Comparison of ENCODE assay signal across 27 cellular contexts in the genomic region with DNA sequence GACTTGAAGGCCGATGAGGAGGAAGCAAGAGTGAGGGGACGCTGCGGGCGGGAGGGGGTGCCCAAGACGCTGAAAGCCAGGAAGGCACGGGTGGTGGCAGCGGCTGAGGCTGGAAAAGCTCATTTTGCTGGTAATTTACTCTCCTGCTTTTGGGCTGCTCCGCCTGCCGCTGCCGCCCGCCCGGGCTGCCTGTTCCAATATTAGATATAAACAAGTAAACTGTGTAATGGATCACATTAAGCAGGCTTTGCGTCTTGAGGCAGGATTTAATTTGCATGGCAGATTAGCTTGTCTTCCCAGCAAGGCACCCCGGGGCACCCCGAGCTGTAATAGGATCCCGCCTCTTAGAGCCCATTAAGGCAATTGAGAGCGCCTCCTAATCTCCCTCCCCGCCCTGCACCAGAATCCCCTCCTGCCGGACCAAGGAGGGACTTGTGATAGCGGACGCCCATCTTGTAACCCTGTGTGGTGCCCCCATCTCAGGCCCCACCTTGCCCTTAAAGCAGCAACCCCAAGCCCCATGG. TPM values are rescaled to one million over a fixed set of nuclear protein-coding genes. Genes with fewer than 3 reads are reported as not detected.
DNase-seq lines count a peak whose midpoint lies in the region; ATAC-seq and TF ChIP-seq lines count a peak whose summit lies in the region.
"Had no signal": no experiment of that assay in that cellular context is flagged by ENCODE, and none has a peak within 500 bp of the region (broad histone marks: within the 10 kb centered on the region; RNA-seq: fewer than 3 reads in every experiment).

No MANE protein-coding gene starts in this region.

- H3K36me3 Mint-ChIP-seq in glutamatergic neuron (ENCODE audit: unreplicated experiment) (peaks cover 4% of the 10 kb centered on the region), neural progenitor cell (no peaks in the 10 kb centered on the region)

- DNase-seq in H7 = peak; percentile 94
- peak; percentile 77 to 82 for DNase-seq in NCI-H524 (lab: John Stamatoyannopoulos, UW)
- peak; percentile 49 for DNase-seq in glutamatergic neuron
- peak; percentile 92 for DNase-seq in neural progenitor cell (ENCODE audit: low spot score)
- no peak for DNase-seq in NCI-H1092 treated with DMSO at 0.1 percent for 48 hours (lab: John Stamatoyannopoulos, UW)
- no peak for DNase-seq in EL
- DNase-seq: activated B cell treated with CpG ODN at 0.5 μM for 24 hours; activated CD4-positive, alpha-beta memory T cell treated with anti-CD3 and anti-CD28 coated beads, Interleukin-2, amount 10 ng/mL, durations not matched to agents 7 days and 5 days; activated naive CD4-positive, alpha-beta T cell; activated T-cell treated with anti-CD3 and anti-CD28 coated beads, Interleukin-2, amount 50 U/mL, for 1 hour; AML-193; anterior cingulate cortex; effector CD4-positive, alpha-beta T cell; esophagus squamous epithelium; GOT3; lower lobe of right lung; MM.1S; NCI-H1930; NCI-H510A treated with DMSO at 0.1 percent for 48 hours; pancreas; PC-9; stimulated activated CD4-positive, alpha-beta T cell treated with anti-CD3 and anti-CD28 coated beads, Interleukin-2, amount 100 ng/mL, for 24 hours; upper lobe of left lung had no signal

- H3K27ac Mint-ChIP-seq in glutamatergic neuron (ENCODE audit: unreplicated experiment) = no peak overlapping the region
- no peak overlapping the region for H3K27ac Mint-ChIP-seq in neural progenitor cell
- H3K27ac Mint-ChIP-seq: activated B cell treated with CpG ODN at 0.5 μM for 24 hours; activated CD4-positive, alpha-beta memory T cell treated with anti-CD3 and anti-CD28 coated beads, Interleukin-2, amount 10 ng/mL, durations not matched to agents 7 days and 5 days; stimulated activated naive CD8-positive, alpha-beta T cell treated with anti-CD3 and anti-CD28 coated beads, Interleukin-15, Interleukin-2, amounts not matched to agents 100 ng/mL and 50 ng/mL, for 24 hours had no signal

- H3K4me2 ChIP-seq in neural progenitor cell = peak overlapping the region; percentile 81
- H3K4me2 ChIP-seq: PC-9 had no signal

- H2AFZ ChIP-seq in neural progenitor cell (replicated peaks) = no peak overlapping the region
- H2AFZ ChIP-seq: PC-9 had no signal

- H3K4me3 ChIP-seq in H7 (ENCODE audit: insufficient read depth, low read depth, low read length) (peak overlapping the region; percentile 28), neural progenitor cell (peak overlapping the region; percentile 33)
- H3K4me3 ChIP-seq: lower lobe of right lung, pancreas, PC-9, SK-N-MC, upper lobe of left lung had no signal

- H3K9ac ChIP-seq in neural progenitor cell = no peak overlapping the region

- H3K9me3 ChIP-seq in neural progenitor cell (ENCODE audit: low read depth) = no peaks in the 10 kb centered on the region
- H3K9me3 ChIP-seq: esophagus squamous epithelium, lower lobe of right lung, pancreas, upper lobe of left lung had no signal

- H3K27ac ChIP-seq in neural progenitor cell = no peak overlapping the region
- H3K27ac ChIP-seq: esophagus squamous epithelium, lower lobe of right lung, pancreas, PC-9, SK-N-MC, upper lobe of left lung had no signal

- H3K36me3 ChIP-seq in H7 (replicated peaks; ENCODE audit: control insufficient read depth, insufficient read depth, low read length) (no peaks in the 10 kb centered on the region), neural progenitor cell (no peaks in the 10 kb centered on the region)
- H3K36me3 ChIP-seq: esophagus squamous epithelium, lower lobe of right lung, pancreas, upper lobe of left lung had no signal

- ATAC-seq in HG03457 (IDR thresholded peaks at IDR 0.05; ENCODE audit: unreplicated experiment) = no peak
- ATAC-seq: lower lobe of right lung, pancreas had no signal

- peaks cover 32% of the 10 kb centered on the region for H3K4me1 ChIP-seq in neural progenitor cell
- H3K4me1 ChIP-seq: lower lobe of right lung, pancreas had no signal

- H4K20me1 ChIP-seq in neural progenitor cell (ENCODE audit: low read depth) = peaks cover 12% of the 10 kb centered on the region

- peaks cover 25% of the 10 kb centered on the region for H3K27me3 Mint-ChIP-seq in glutamatergic neuron (ENCODE audit: unreplicated experiment)
- H3K27me3 Mint-ChIP-seq in neural progenitor cell (ENCODE audit: insufficient read depth, low read depth) = peaks cover 26% of the 10 kb centered on the region

- H3K79me2 ChIP-seq in neural progenitor cell (ENCODE audit: low read depth) = no peaks in the 10 kb centered on the region

- peaks cover 26% of the 10 kb centered on the region for H3F3A ChIP-seq in neural progenitor cell (ENCODE audit: low read depth)

- TF ChIP-seq CTCF in glutamatergic neuron (IDR thresholded peaks at IDR 0.05; ENCODE audit: partially characterized antibody, unreplicated experiment) = no peak
- no peak for TF ChIP-seq CTCF in neural progenitor cell (IDR thresholded peaks at IDR 0.05)

- H3K27me3 ChIP-seq in H7 (ENCODE audit: control insufficient read depth, insufficient read depth, low read length) (peaks cover 14% of the 10 kb centered on the region), neural progenitor cell (peaks cover 87% of the 10 kb centered on the region)
- H3K27me3 ChIP-seq: pancreas had no signal

- peak overlapping the region; percentile 59 for H3K4me3 Mint-ChIP-seq in glutamatergic neuron (ENCODE audit: unreplicated experiment)
- peak overlapping the region; percentile 6 for H3K4me3 Mint-ChIP-seq in neural progenitor cell
- H3K4me3 Mint-ChIP-seq: activated B cell treated with CpG ODN at 0.5 μM for 24 hours; activated CD4-positive, alpha-beta memory T cell treated with anti-CD3 and anti-CD28 coated beads, Interleukin-2, amount 10 ng/mL, durations not matched to agents 7 days and 5 days; central memory CD8-positive, alpha-beta T cell; stimulated activated naive CD8-positive, alpha-beta T cell treated with anti-CD3 and anti-CD28 coated beads, Interleukin-15, Interleukin-2, amounts not matched to agents 100 ng/mL and 50 ng/mL, for 24 hours had no signal

- H3K9me3 Mint-ChIP-seq in glutamatergic neuron (ENCODE audit: unreplicated experiment) = peaks cover 10% of the 10 kb centered on the region
- no peaks in the 10 kb centered on the region for H3K9me3 Mint-ChIP-seq in neural progenitor cell
- H3K9me3 Mint-ChIP-seq: activated B cell treated with CpG ODN at 0.5 μM for 24 hours; activated CD4-positive, alpha-beta memory T cell treated with anti-CD3 and anti-CD28 coated beads, Interleukin-2, amount 10 ng/mL, durations not matched to agents 7 days and 5 days; central memory CD8-positive, alpha-beta T cell; stimulated activated naive CD8-positive, alpha-beta T cell treated with anti-CD3 and anti-CD28 coated beads, Interleukin-15, Interleukin-2, amounts not matched to agents 100 ng/mL and 50 ng/mL, for 24 hours had no signal

- peaks cover 12% of the 10 kb centered on the region for H3K4me1 Mint-ChIP-seq in glutamatergic neuron (ENCODE audit: low read depth, unreplicated experiment)
- H3K4me1 Mint-ChIP-seq in neural progenitor cell = peaks cover 33% of the 10 kb centered on the region
- H3K4me1 Mint-ChIP-seq: activated B cell treated with CpG ODN at 0.5 μM for 24 hours; activated CD4-positive, alpha-beta memory T cell treated with anti-CD3 and anti-CD28 coated beads, Interleukin-2, amount 10 ng/mL, durations not matched to agents 7 days and 5 days; central memory CD8-positive, alpha-beta T cell had no signal

RNA-seq across cellular contexts. Expression of a gene that starts 46.1 kb away (rescaled TPM):
- 11.1 and 16.3 TPM in 2 replicates for total RNA-seq in H7 (2014; rRNA removed; shearing (Covaris generic))
- total RNA-seq in glutamatergic neuron (ENCODE audit: unreplicated experiment) = 35.9 TPM
- 15.5 and 19.5 TPM in 2 replicates for total RNA-seq in neural progenitor cell (ENCODE audit: low replicate concordance)

Comparison
In these comparisons a context has a peak if more than half of its experiments do, and no peak if none do; other contexts are left out.
1. DNase-seq: peak in H7 (single experiment), NCI-H524 (2 of 2), glutamatergic neuron (single experiment) and neural progenitor cell (single experiment); none in NCI-H1092 treated with DMSO at 0.1 percent for 48 hours (single experiment) and EL (single experiment).